Comparison of ENCODE assay signal across 8 cellular contexts in the genomic region with DNA sequence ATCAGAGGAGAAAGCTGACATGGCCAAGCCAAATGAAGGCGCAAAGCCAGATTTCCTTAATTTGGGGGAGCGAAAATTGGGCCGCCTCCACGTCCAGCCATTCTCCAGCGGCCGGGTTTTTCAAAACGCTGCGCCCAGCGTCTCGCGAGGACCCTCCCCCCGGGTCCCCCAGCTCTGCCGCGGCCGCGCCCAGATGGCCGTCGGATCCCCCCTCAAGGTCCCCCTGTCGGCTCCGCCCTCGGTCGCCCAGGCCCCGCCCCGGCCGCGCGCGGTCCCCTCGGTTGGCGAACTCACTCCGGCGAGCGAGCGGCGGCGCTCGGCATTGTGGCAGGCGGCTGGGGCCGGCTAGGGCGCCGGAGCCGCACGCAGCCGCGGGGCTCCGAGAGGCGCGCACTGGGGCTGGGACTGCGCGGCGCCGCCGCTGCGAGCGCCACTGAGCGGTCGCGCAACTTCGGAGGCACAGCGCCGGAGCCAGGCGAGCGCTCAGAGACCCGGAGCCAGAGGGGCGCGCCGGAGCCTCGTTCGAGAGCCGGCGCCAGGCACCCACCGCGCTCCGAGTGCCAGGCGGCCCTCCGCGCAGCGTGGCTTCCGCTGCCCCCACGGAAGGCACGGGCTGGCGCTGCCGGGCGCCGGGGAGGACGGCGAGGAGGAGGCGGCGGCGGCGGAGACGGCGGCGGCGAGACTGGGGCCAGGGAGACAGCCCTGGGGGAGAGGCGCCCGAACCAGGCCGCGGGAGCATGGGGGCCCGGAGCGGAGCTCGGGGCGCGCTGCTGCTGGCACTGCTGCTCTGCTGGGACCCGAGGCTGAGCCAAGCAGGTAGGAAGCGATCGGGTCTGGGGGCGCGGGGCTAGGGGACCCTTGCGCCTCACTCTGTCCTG. TPM values are rescaled to one million over a fixed set of nuclear protein-coding genes. Genes with fewer than 3 reads are reported as not detected.
DNase-seq lines count a peak whose midpoint lies in the region; ATAC-seq and TF ChIP-seq lines count a peak whose summit lies in the region.

A gene (plus strand): TSS at position 322 of the 878 bp plus-strand sequence. CDS start 416 bp downstream, at position 738.

- peak within 1 kb of the TSS; percentile 84 for H3K4me2 ChIP-seq in osteoblast (ENCODE audit: insufficient read depth, low read length)

- H3K27ac ChIP-seq in RWPE1 = peak within 1 kb of the TSS; percentile 89
- peak within 1 kb of the TSS; percentile 66 for H3K27ac ChIP-seq in osteoblast (ENCODE audit: low read depth, low read length)
- peak within 1 kb of the TSS; percentile 66 for H3K27ac ChIP-seq in thymus (ENCODE audit: low read depth)

- peak; percentile 93 for ATAC-seq in Right ventricle myocardium inferior

- H3K4me1 ChIP-seq in osteoblast (ENCODE audit: insufficient read depth, low read length) = peaks cover 35% of the 10 kb centered on the region
- H3K4me1 ChIP-seq in thymus (ENCODE audit: control insufficient read depth, insufficient read depth, low read length) = peaks cover 32% of the 10 kb centered on the region

- H3K36me3 ChIP-seq in osteoblast (ENCODE audit: insufficient read depth, low read length) (no peaks in the 10 kb centered on the region), thymus (ENCODE audit: control insufficient read depth, insufficient read depth) (no peaks in the 10 kb centered on the region)

- peak; percentile 94 for DNase-seq in DMS 273 (lab: John Stamatoyannopoulos, UW; ENCODE audit: unreplicated experiment)
- peak; percentile 77 for DNase-seq in LHCN-M2 (ENCODE audit: low read depth)
- DNase-seq in RWPE1 (ENCODE audit: low spot score) = peak; percentile 86
- DNase-seq in activated naive CD8-positive, alpha-beta T cell treated with anti-CD3 and anti-CD28 coated beads, Interleukin-2, amount 50 U/mL, for 16 hours (ENCODE audit: low read depth, low spot score) = peak; percentile 40
- DNase-seq in Right ventricle myocardium inferior (ENCODE audit: missing footprints) = peak; percentile 94
- DNase-seq in osteoblast (ENCODE audit: insufficient read length, low spot score, missing footprints) = peak; percentile 96
- DNase-seq in effector CD4-positive, alpha-beta T cell = no peak

- H2AFZ ChIP-seq in osteoblast (ENCODE audit: low read length) = peak within 1 kb of the TSS; percentile 82

- H3K27me3 ChIP-seq in osteoblast (ENCODE audit: insufficient read depth, low read length) = peaks cover 27% of the 10 kb centered on the region
- H3K27me3 ChIP-seq in thymus (ENCODE audit: control insufficient read depth, insufficient read depth) = peaks cover 21% of the 10 kb centered on the region

- peaks cover 37% of the 10 kb centered on the region for H3K79me2 ChIP-seq in osteoblast (ENCODE audit: insufficient read depth, low read length)

- H3K9me3 ChIP-seq in osteoblast (ENCODE audit: low read depth, low read length) (no peaks in the 10 kb centered on the region), thymus (ENCODE audit: control insufficient read depth) (no peaks in the 10 kb centered on the region)

- POLR2A ChIA-PET in RWPE1 (lab: Yijun Ruan, JAX; ENCODE audit: low non-redundant PET) = interaction anchor here (1.0 kb wide), 2 partner anchors 51 to 54 kb away, joined by 4 to 5 read pairs; no protein-coding TSS in a partner anchor

- CTCF ChIA-PET in RWPE1 (lab: Yijun Ruan, JAX) = interaction anchor here (0.7 to 1.9 kb wide), 7 partner anchors 53 to 309 kb away, joined by 3 to 5 read pairs (median 3); no protein-coding TSS in a partner anchor

- intact Hi-C loops in Right ventricle myocardium inferior (cut with DNase I) = loop anchor here (1.0 to 5.0 kb wide), 3 partner anchors 50 to 145 kb away; no protein-coding TSS in a partner anchor

- peaks cover 11% of the 10 kb centered on the region for H4K20me1 ChIP-seq in osteoblast (ENCODE audit: insufficient read depth, low read length)

- TF ChIP-seq CTCF in RWPE1 (conservative IDR thresholded peaks at IDR 0.05; ENCODE audit: low read depth) = peak; percentile 57
- no peak for TF ChIP-seq CTCF in osteoblast (IDR thresholded peaks at IDR 0.05; ENCODE audit: extremely low read depth, low read depth, low read length)

- H3K4me3 ChIP-seq in osteoblast (ENCODE audit: insufficient read depth, low read length) (peak within 1 kb of the TSS; percentile 90), thymus (ENCODE audit: low read length) (peak within 1 kb of the TSS; percentile 58)

- WGBS in thymus = under 1% methylated on average over 110 of the region's 110 CpGs

RNA-seq across cellular contexts. Expression of the gene that starts here (rescaled TPM):
- total RNA-seq in LHCN-M2 (2014; rRNA removed) (0.13 and 0.34 TPM in 2 replicates), Right ventricle myocardium inferior (13.1 TPM), osteoblast (90.8 and 135 TPM in 2 replicates)
- 0.53 TPM for polyA plus RNA-seq in LHCN-M2 (2012)
- polyA plus RNA-seq in thymus = 2.2 TPM

Comparison
In these comparisons a context has a peak if more than half of its experiments do, and no peak if none do; other contexts are left out.
1. RNA of the gene that starts here (total RNA-seq): 90.8 to 135 TPM in osteoblast and 13.1 TPM in Right ventricle myocardium inferior (single experiment); 0.13 to 0.34 TPM in LHCN-M2; every median in the first group is over 10 times any median in the second.
2. Peak in DNase-seq in LHCN-M2; RNA of the gene not detected or under 1 TPM.
3. Peak in every context shown above with its lines, with median percentiles within 50 percentile points of each other: H3K27ac ChIP-seq.